In the genomic region with DNA sequence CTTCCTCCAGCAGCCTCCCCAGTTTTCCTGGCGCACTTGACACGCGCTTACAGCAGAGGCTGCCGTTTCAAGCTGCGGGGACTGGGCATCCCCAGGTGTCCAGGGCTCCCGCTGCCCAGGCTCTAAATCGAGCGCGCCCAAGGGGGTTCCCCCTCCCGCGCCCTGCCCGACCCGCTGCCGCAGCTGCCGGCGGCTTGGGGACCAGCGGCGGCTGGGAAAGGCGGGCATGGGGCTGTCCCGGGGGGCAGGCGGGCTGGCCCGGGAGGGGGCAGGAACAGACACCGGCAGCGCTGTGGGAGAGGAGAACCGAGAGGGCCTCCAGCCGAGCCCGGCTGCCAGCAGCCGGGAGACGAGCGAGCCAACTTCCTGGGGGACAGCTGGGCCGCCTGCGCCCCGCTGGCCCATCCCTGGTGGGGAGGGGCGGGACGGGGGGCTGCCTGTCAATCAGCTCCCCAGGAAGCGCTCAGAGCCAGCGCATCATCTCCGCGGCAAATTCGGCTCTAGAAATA, we compare ENCODE assay signal across 9 cellular contexts. TPM values are rescaled to one million over a fixed set of nuclear protein-coding genes. Genes with fewer than 3 reads are reported as not detected.
DNase-seq lines count a peak whose midpoint lies in the region; ATAC-seq and TF ChIP-seq lines count a peak whose summit lies in the region.
"Had no signal": no experiment of that assay in that cellular context is flagged by ENCODE, and none has a peak within 500 bp of the region (broad histone marks: within the 10 kb centered on the region; RNA-seq: fewer than 3 reads in every experiment).

No MANE protein-coding gene starts in this region.

- H3K9me3 Mint-ChIP-seq in effector memory CD8-positive, alpha-beta T cell, result no peaks in the 10 kb centered on the region
- no peaks in the 10 kb centered on the region for H3K9me3 Mint-ChIP-seq in osteocyte (ENCODE audit: unreplicated experiment)

- H3K4me3 Mint-ChIP-seq in effector memory CD8-positive, alpha-beta T cell, result no peak overlapping the region
- peak overlapping the region; percentile 50 for H3K4me3 Mint-ChIP-seq in osteocyte (ENCODE audit: unreplicated experiment)

- no peaks in the 10 kb centered on the region for H3K36me3 Mint-ChIP-seq in effector memory CD8-positive, alpha-beta T cell (ENCODE audit: insufficient read depth)
- H3K36me3 Mint-ChIP-seq in osteocyte (ENCODE audit: unreplicated experiment), result no peaks in the 10 kb centered on the region

- H3K4me1 Mint-ChIP-seq in effector memory CD8-positive, alpha-beta T cell (ENCODE audit: low read depth in 2 of 2), result peaks cover 7 to 16% of the 10 kb centered on the region in 2 donors
- peaks cover 2% of the 10 kb centered on the region for H3K4me1 Mint-ChIP-seq in osteocyte (ENCODE audit: unreplicated experiment)

- no peaks in the 10 kb centered on the region for H3K27me3 ChIP-seq in GM06990 (replicated peaks; ENCODE audit: control insufficient read depth, insufficient read depth, low read length)

- H3K4me3 ChIP-seq in GM06990 (replicated peaks; ENCODE audit: low read depth, low read length), result peak overlapping the region; percentile 22

- H3K27me3 Mint-ChIP-seq in effector memory CD8-positive, alpha-beta T cell, result peaks cover 22 to 29% of the 10 kb centered on the region in 2 donors
- peaks cover 26% of the 10 kb centered on the region for H3K27me3 Mint-ChIP-seq in osteocyte (ENCODE audit: unreplicated experiment)

- TF ChIP-seq CTCF in GM06990 (IDR thresholded peaks at IDR 0.05; ENCODE audit: insufficient read depth, low read length, poor library complexity, severe bottlenecking) (no peak), osteocyte (IDR thresholded peaks at IDR 0.05) (no peak)

- DNase-seq in GM06990 (ENCODE audit: extremely low read depth, insufficient read length), result no peak
- DNase-seq in NCI-H1105 (lab: John Stamatoyannopoulos, UW), result peak; percentile 47
- no peak for DNase-seq in effector memory CD8-positive, alpha-beta T cell
- DNase-seq in osteocyte (ENCODE audit: extremely low spot score, unreplicated experiment), result no peak

- H3K27ac Mint-ChIP-seq in effector memory CD8-positive, alpha-beta T cell, result no peak overlapping the region
- H3K27ac Mint-ChIP-seq in osteocyte (ENCODE audit: unreplicated experiment), result no peak overlapping the region

- no peaks in the 10 kb centered on the region for H3K36me3 ChIP-seq in GM06990 (ENCODE audit: control insufficient read depth, insufficient read depth, low read length)

- peak; percentile 49 for ATAC-seq in effector memory CD8-positive, alpha-beta T cell (replicated peaks)
- ATAC-seq in HG03520 (IDR thresholded peaks at IDR 0.05; ENCODE audit: unreplicated experiment) (no peak), GM21381 (IDR thresholded peaks at IDR 0.05; ENCODE audit: unreplicated experiment) (no peak), HG03457 (IDR thresholded peaks at IDR 0.05; ENCODE audit: unreplicated experiment) (no peak), HG03521 (IDR thresholded peaks at IDR 0.05; ENCODE audit: unreplicated experiment) (no peak)

RNA-seq across cellular contexts. Expression of gene GRID2IP, which starts 14.9 kb away (rescaled TPM):
- total RNA-seq in osteocyte, result 0.10 and 0.13 TPM in 2 replicates
- total RNA-seq: fibroblast of lung had no signal

RNA-seq across cellular contexts. Expression of gene ZDHHC4, which starts 40.9 kb away (rescaled TPM):
- 62.2 and 63.5 TPM in 2 replicates for total RNA-seq in osteocyte

RNA-seq across cellular contexts. Expression of gene KDELR2, which starts 52.4 kb away (rescaled TPM):
- 196 and 197 TPM in 2 replicates for total RNA-seq in osteocyte

RNA-seq across cellular contexts. Expression of gene INTS15, which starts 53.5 kb away (rescaled TPM):
- 36.5 and 40.3 TPM in 2 replicates for total RNA-seq in osteocyte
